ENCODE assay signal across 8 cellular contexts in genomic region chr15:63188937-63189871, GRCh38. TPM values are rescaled to one million over a fixed set of nuclear protein-coding genes. Genes with fewer than 3 reads are reported as not detected.
DNase-seq lines count a peak whose midpoint lies in the region; ATAC-seq and TF ChIP-seq lines count a peak whose summit lies in the region.

Gene RAB8B, plus strand, starts transcription at chr15:63189606. Its CDS starts 19 bp downstream, at chr15:63189625.

- H3K36me3 ChIP-seq in rectal smooth muscle tissue (ENCODE audit: control insufficient read depth, insufficient read depth, low read length) (no peaks in the 10 kb centered on the region), vagina (no peaks in the 10 kb centered on the region)

- in situ Hi-C loops in astrocyte of the cerebellum (cut with HindIII; ENCODE audit: low sequenced_read_pairs), result loop anchor here (5.0 kb wide), 1 partner anchor 68 kb away; no protein-coding TSS in a partner anchor

- H3K9me3 ChIP-seq in vagina, result no peaks in the 10 kb centered on the region

- DNase-seq in NCI-H1930 (lab: John Stamatoyannopoulos, UW) (peak; percentile 83 to 91), T1000 (lab: John Stamatoyannopoulos, UW) (peak; percentile 95), astrocyte of the cerebellum (ENCODE audit: low read depth) (peak; percentile 86), hepatic stellate cell (ENCODE audit: low spot score) (peak; percentile 90), vagina (ENCODE audit: extremely low spot score in 2 of 2) (peak; percentile 98 to 99)

- H3K27me3 ChIP-seq in rectal smooth muscle tissue (ENCODE audit: control insufficient read depth, insufficient read depth, low read length) (no peaks in the 10 kb centered on the region), vagina (no peaks in the 10 kb centered on the region)

- peak within 1 kb of the TSS; percentile 85 for H3K27ac ChIP-seq in rectal smooth muscle tissue (ENCODE audit: low read depth, low read length)
- H3K27ac ChIP-seq in vagina, result peak within 1 kb of the TSS; percentile 84

- peak; percentile 37 for ATAC-seq in GM18508 (IDR thresholded peaks at IDR 0.05; ENCODE audit: insufficient read depth, unreplicated experiment)
- ATAC-seq in HG02970 (IDR thresholded peaks at IDR 0.05; ENCODE audit: low FRiP score, unreplicated experiment), result peak; percentile 77

- intact Hi-C loops in vagina (cut with DNase I), result no loop called here

- TF ChIP-seq POLR2A in vagina (IDR thresholded peaks at IDR 0.05), result peak in 1 of 2 donors; percentile 78

- H3K4me3 ChIP-seq in astrocyte of the cerebellum (ENCODE audit: low read depth, low read length), result peak within 1 kb of the TSS; percentile 79
- peak within 1 kb of the TSS; percentile 88 for H3K4me3 ChIP-seq in rectal smooth muscle tissue (ENCODE audit: low read length)
- H3K4me3 ChIP-seq in vagina, result peak within 1 kb of the TSS; percentile 67 to 89

- peak within 1 kb of the TSS; percentile 76 for H3K9ac ChIP-seq in rectal smooth muscle tissue (ENCODE audit: low read length)

- TF ChIP-seq CTCF in astrocyte of the cerebellum (IDR thresholded peaks at IDR 0.05; ENCODE audit: low read depth, low read length, missing control alignments), result peak; percentile 3
- TF ChIP-seq CTCF in vagina (IDR thresholded peaks at IDR 0.05), result no peak

- peaks cover 2% of the 10 kb centered on the region for H3K4me1 ChIP-seq in rectal smooth muscle tissue (ENCODE audit: control insufficient read depth, insufficient read depth, low read length)
- peaks cover 35% of the 10 kb centered on the region for H3K4me1 ChIP-seq in vagina

RNA-seq across cellular contexts. Expression of gene RAB8B, which starts in this region (rescaled TPM):
- 29.5 TPM for total RNA-seq in vagina

Comparison
In these comparisons a context has a peak if more than half of its experiments do, and no peak if none do; other contexts are left out.
1. Peak in every context shown above with its lines: DNase-seq, ATAC-seq, H3K4me3 ChIP-seq and H3K27ac ChIP-seq.